ENCODE assay signal across 1 cellular context in the genomic region with DNA sequence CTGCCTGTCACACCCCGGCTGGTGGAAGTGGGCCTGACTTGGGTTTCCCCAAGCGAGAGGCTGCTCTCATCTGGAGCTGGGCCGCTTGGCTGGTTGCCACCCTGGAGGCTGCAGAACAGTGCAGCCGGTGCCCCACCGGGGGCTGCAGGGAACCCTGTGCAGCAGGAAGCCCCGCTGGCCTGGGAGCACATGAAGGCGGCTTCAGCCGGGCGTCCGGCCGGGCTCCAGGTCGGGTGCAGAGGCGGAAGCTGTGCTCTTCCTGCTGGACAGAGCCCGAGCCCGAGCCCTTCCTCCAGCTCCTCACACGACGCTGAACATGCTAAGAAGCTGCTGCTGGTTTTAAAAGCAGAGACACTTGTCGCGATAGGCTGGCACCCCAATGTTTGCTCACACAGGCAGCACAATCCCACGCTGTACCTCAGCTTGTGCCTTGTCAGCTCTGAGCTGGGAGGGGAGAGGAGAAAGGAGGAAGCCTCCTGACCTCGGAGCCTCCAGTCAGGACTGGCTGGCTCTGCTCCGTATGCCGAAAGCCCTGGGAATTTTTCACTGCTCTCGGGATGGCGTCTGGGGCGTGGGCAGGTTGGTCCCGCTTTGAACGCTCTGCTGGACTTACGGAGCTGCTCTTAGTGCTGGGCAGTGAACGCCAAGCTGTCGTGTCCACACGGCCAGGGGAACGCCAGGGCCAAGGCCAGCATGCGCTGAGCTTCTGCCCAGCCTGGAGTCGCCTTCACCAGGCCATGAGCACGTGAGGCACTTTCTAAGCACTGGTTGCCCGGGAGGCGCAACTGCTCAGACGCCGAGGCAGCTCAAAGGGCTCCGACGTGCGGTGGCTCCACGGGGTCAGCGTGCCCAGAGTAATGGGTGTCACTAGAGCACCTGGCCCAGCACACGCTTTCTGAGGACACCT.
TF ChIP-seq lines count a peak whose summit lies in the region.

No MANE protein-coding gene starts in this region.

TF ChIP-seq in H1, 55 proteins besides CTCF, POLR2A, EP300 and RAD21 (continued from another document):
- TF ChIP-seq CHD2 (IDR thresholded peaks at IDR 0.05; ENCODE audit: low read length), result no peak
- TF ChIP-seq, protein P1, sequence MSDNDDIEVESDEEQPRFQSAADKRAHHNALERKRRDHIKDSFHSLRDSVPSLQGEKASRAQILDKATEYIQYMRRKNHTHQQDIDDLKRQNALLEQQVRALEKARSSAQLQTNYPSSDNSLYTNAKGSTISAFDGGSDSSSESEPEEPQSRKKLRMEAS (IDR thresholded peaks at IDR 0.05), result no peak
- TF ChIP-seq SAP30 (IDR thresholded peaks at IDR 0.05; ENCODE audit: insufficient read depth, insufficient replicate concordance, low read length), result no peak
- no peak for TF ChIP-seq POU5F1 (IDR thresholded peaks at IDR 0.05; ENCODE audit: low read depth, low read length)
- no peak for TF ChIP-seq SRF (IDR thresholded peaks at IDR 0.05; ENCODE audit: low read depth, low read length)
- TF ChIP-seq CBX5 (IDR thresholded peaks at IDR 0.05; ENCODE audit: low read depth, low read length), result no peak
